In genomic region chr7:81842361-81842760, GRCh38 we compare ENCODE assay signal across 17 cellular contexts.
DNase-seq lines count a peak whose midpoint lies in the region; ATAC-seq and FAIRE-seq lines count a peak whose summit lies in the region.
"Had no signal": no experiment of that assay in that cellular context is flagged by ENCODE, and none has a peak within 500 bp of the region (broad histone marks: within the 10 kb centered on the region; RNA-seq: fewer than 3 reads in every experiment).

No MANE protein-coding gene starts in this region.

- no peak overlapping the region for H3K27ac ChIP-seq in CD4-positive, alpha-beta memory T cell (ENCODE audit: low read depth, low read length)

- no peaks in the 10 kb centered on the region for H3K4me1 Mint-ChIP-seq in CD4-positive, alpha-beta memory T cell

- no peaks in the 10 kb centered on the region for H3K9me3 ChIP-seq in CD4-positive, alpha-beta memory T cell (ENCODE audit: control insufficient read depth in 1 of 2, low read length in 2 of 2)
- H3K9me3 ChIP-seq: Caco-2 had no signal

- no peak overlapping the region for H3K4me3 Mint-ChIP-seq in CD4-positive, alpha-beta memory T cell
- H3K4me3 Mint-ChIP-seq: CD8-positive, alpha-beta T cell had no signal

- no peaks in the 10 kb centered on the region for H3K27me3 Mint-ChIP-seq in CD4-positive, alpha-beta memory T cell

- FAIRE-seq in G401.6 (lab: Jason Lieb, UNC) (peak; percentile 31), frontal cortex (lab: Jason Lieb, UNC) (peak; percentile 36)
- FAIRE-seq: GM12891, GM18507 had no signal

- intact Hi-C loops in CD4-positive, alpha-beta memory T cell (cut with micrococcal nuclease): no loop called here

- no peaks in the 10 kb centered on the region for H3K4me1 ChIP-seq in CD4-positive, alpha-beta memory T cell (ENCODE audit: insufficient read depth, low read length)
- H3K4me1 ChIP-seq: Caco-2 had no signal

- POLR2A ChIA-PET in CD4-positive, alpha-beta memory T cell (lab: Charles Lee; ENCODE audit: partially characterized antibody): no interaction called here

- H3K27ac Mint-ChIP-seq in CD4-positive, alpha-beta memory T cell: no peak overlapping the region
- H3K27ac Mint-ChIP-seq: CD8-positive, alpha-beta T cell had no signal

- H3K36me3 Mint-ChIP-seq in CD4-positive, alpha-beta memory T cell: no peaks in the 10 kb centered on the region
- H3K36me3 Mint-ChIP-seq: CD8-positive, alpha-beta T cell had no signal

- H3K36me3 ChIP-seq in CD4-positive, alpha-beta memory T cell (ENCODE audit: insufficient read depth, low read length): no peaks in the 10 kb centered on the region

- peaks cover 0 to 25% (median 7%) of the 10 kb centered on the region in 8 donors for H3K9me3 Mint-ChIP-seq in CD4-positive, alpha-beta memory T cell
- H3K9me3 Mint-ChIP-seq: CD8-positive, alpha-beta T cell had no signal

- no peaks in the 10 kb centered on the region for H3K27me3 ChIP-seq in CD4-positive, alpha-beta memory T cell (ENCODE audit: insufficient read depth, low read length)

- no peak overlapping the region for H3K4me3 ChIP-seq in CD4-positive, alpha-beta memory T cell (ENCODE audit: low read length in 2 of 2)

- DNase-seq in DMS114 treated with DMSO at 0.1 percent for 48 hours (lab: John Stamatoyannopoulos, UW; ENCODE audit: unreplicated experiment) (peak; percentile 74), frontal cortex (ENCODE audit: low spot score in 2 of 2) (no peak)
- no peak for DNase-seq in CD4-positive, alpha-beta memory T cell
- DNase-seq: C1 segment of cervical spinal cord; Caco-2; CD8-positive, alpha-beta T cell; DMS79; EL; GF-D8; GOT3; H7; HCEC 1CT had no signal

- CTCF ChIA-PET in CD4-positive, alpha-beta memory T cell (lab: Charles Lee; ENCODE audit: partially characterized antibody): no interaction called here

- no peak for ATAC-seq in GM18870 (IDR thresholded peaks at IDR 0.05; ENCODE audit: unreplicated experiment)
- no peak for ATAC-seq in HG02870 (IDR thresholded peaks at IDR 0.05; ENCODE audit: unreplicated experiment)
- ATAC-seq: CD8-positive, alpha-beta T cell had no signal
